Comparison of ENCODE assay signal across 11 cellular contexts in the genomic region with DNA sequence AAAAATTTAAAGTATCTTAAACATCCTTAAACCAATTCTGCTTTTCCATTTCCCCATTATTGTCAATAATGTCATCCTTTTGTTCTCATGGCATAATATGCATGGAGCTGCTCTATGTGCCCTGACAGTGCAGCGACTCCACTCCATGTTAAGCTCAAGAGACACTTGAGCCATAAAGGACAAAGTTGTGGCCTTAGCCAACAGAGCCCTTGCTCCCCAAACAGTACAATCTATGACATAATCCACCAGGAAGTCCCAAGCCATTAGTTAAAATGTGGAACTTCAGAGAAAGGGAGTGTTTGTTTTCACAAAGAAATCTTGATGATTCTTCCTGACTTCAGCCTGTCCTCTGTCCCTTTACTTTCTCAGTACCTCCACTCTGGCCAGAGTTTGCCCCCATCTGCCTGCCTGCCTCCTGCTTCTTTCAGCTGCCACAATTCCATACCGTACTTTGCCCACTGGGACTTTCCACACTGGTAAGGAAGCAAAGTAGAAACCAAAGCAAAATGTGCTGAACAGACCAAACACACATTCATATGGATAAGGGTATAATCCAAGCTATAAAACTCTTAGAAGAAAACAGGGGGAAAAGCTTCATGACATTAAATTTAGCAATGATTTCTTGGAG.
"Had no signal": no experiment of that assay in that cellular context is flagged by ENCODE, and none has a peak within 500 bp of the region (broad histone marks: within the 10 kb centered on the region; RNA-seq: fewer than 3 reads in every experiment).

No MANE protein-coding gene starts in this region.

- H3K27ac Mint-ChIP-seq: activated naive CD4-positive, alpha-beta T cell treated with anti-CD3 and anti-CD28 coated beads, Interleukin-2, amount 50 U/mL, for 24 hours; stimulated activated memory B cell treated with anti-CD40 and anti-IgM and Interleukin-4, amounts not matched to agents 10 μg/mL and 1 μg/mL and 100 μg/mL, for 72 hours had no signal

- H3K4me3 ChIP-seq: right atrium auricular region, skin epidermis, tibial artery had no signal

- H3K9me3 Mint-ChIP-seq: stimulated activated memory B cell treated with anti-CD40 and anti-IgM and Interleukin-4, amounts not matched to agents 10 μg/mL and 1 μg/mL and 100 μg/mL, for 72 hours had no signal

- H3K27ac ChIP-seq: right atrium auricular region, skin epidermis, tibial artery had no signal

- H3K9me3 ChIP-seq: right atrium auricular region, SK-N-SH, tibial artery had no signal

- H3K4me1 Mint-ChIP-seq: activated naive CD4-positive, alpha-beta T cell treated with anti-CD3 and anti-CD28 coated beads, Interleukin-2, amount 50 U/mL, for 24 hours had no signal

- H3K4me3 Mint-ChIP-seq: activated naive CD4-positive, alpha-beta T cell treated with anti-CD3 and anti-CD28 coated beads, Interleukin-2, amount 50 U/mL, for 24 hours; stimulated activated memory B cell treated with anti-CD40 and anti-IgM and Interleukin-4, amounts not matched to agents 10 μg/mL and 1 μg/mL and 100 μg/mL, for 72 hours had no signal

- H3K4me1 ChIP-seq: right atrium auricular region, tibial artery had no signal

- DNase-seq: activated CD4-positive, alpha-beta T cell treated with anti-CD3 and anti-CD28 coated beads, Interleukin-2, amount 50 U/mL, for 4 hours; activated T-cell treated with anti-CD3 and anti-CD28 coated beads, Interleukin-2, amount 50 U/mL, for 1 hour; caudate nucleus; posterior cingulate gyrus; SK-N-SH; tibial artery had no signal

- ATAC-seq: left lobe of liver; stimulated activated memory B cell treated with anti-CD40 and anti-IgM and Interleukin-4, amounts not matched to agents 10 μg/mL and 1 μg/mL and 100 μg/mL, for 72 hours had no signal

- H3K36me3 Mint-ChIP-seq: activated naive CD4-positive, alpha-beta T cell treated with anti-CD3 and anti-CD28 coated beads, Interleukin-2, amount 50 U/mL, for 24 hours; stimulated activated memory B cell treated with anti-CD40 and anti-IgM and Interleukin-4, amounts not matched to agents 10 μg/mL and 1 μg/mL and 100 μg/mL, for 72 hours had no signal

- H3K27me3 ChIP-seq: right atrium auricular region, tibial artery had no signal

- H3K36me3 ChIP-seq: right atrium auricular region, tibial artery had no signal
